In genomic region chr6:89297695-89298351, GRCh38 we compare ENCODE assay signal across 8 cellular contexts. TPM values are rescaled to one million over a fixed set of nuclear protein-coding genes. Genes with fewer than 3 reads are reported as not detected.
DNase-seq lines count a peak whose midpoint lies in the region; ATAC-seq lines count a peak whose summit lies in the region.

No MANE protein-coding gene starts in this region.

- peak overlapping the region; percentile 78 for H3K27ac Mint-ChIP-seq in activated CD4-positive, alpha-beta memory T cell treated with anti-CD3 and anti-CD28 coated beads for 36 hours

- ATAC-seq in GM18508 (IDR thresholded peaks at IDR 0.05; ENCODE audit: insufficient read depth, unreplicated experiment) (peak; percentile 92), HG02759 (IDR thresholded peaks at IDR 0.05; ENCODE audit: unreplicated experiment) (peak; percentile 92), esophagus mucosa (peak; percentile 96)

- H3K27me3 Mint-ChIP-seq in activated CD4-positive, alpha-beta memory T cell treated with anti-CD3 and anti-CD28 coated beads for 36 hours = no peaks in the 10 kb centered on the region

- H3K4me3 Mint-ChIP-seq in activated CD4-positive, alpha-beta memory T cell treated with anti-CD3 and anti-CD28 coated beads for 36 hours = peak overlapping the region; percentile 59

- POLR2A ChIA-PET in activated CD4-positive, alpha-beta memory T cell treated with anti-CD3 and anti-CD28 coated beads for 36 hours (lab: Charles Lee) = interaction anchor here (0.5 to 3.4 kb wide), 5 partner anchors 54 to 217 kb away, joined by 3 to 29 read pairs (median 5); partner anchors contain the start of genes PM20D2, PNRC1 and UBE2J1

- H3K9me3 Mint-ChIP-seq in activated CD4-positive, alpha-beta memory T cell treated with anti-CD3 and anti-CD28 coated beads for 36 hours = peaks cover 2% of the 10 kb centered on the region

- CTCF ChIA-PET in activated CD4-positive, alpha-beta memory T cell treated with anti-CD3 and anti-CD28 coated beads for 36 hours (lab: Charles Lee) = interaction anchor here (1.0 to 3.6 kb wide), 6 partner anchors 16 to 153 kb away, joined by 3 to 15 read pairs (median 5); partner anchors contain the start of gene UBE2J1

- H3K36me3 Mint-ChIP-seq in activated CD4-positive, alpha-beta memory T cell treated with anti-CD3 and anti-CD28 coated beads for 36 hours = no peaks in the 10 kb centered on the region

- peaks cover 26% of the 10 kb centered on the region for H3K4me1 Mint-ChIP-seq in activated CD4-positive, alpha-beta memory T cell treated with anti-CD3 and anti-CD28 coated beads for 36 hours (ENCODE audit: low read depth)

- intact Hi-C loops in activated CD4-positive, alpha-beta memory T cell treated with anti-CD3 and anti-CD28 coated beads for 36 hours (cut with micrococcal nuclease) = loop anchor here (1.0 to 5.0 kb wide), 6 partner anchors 16 to 729 kb away; partner anchors contain the start of genes PNRC1, RRAGD and UBE2J1

- DNase-seq in NCI-H2196 (lab: John Stamatoyannopoulos, UW; ENCODE audit: unreplicated experiment) = peak; percentile 80
- peak; percentile 91 for DNase-seq in activated CD4-positive, alpha-beta memory T cell treated with anti-CD3 and anti-CD28 coated beads for 36 hours
- DNase-seq in pons (ENCODE audit: low spot score) = peak; percentile 11
- DNase-seq in OCI-M2 (lab: John Stamatoyannopoulos, UW; ENCODE audit: unreplicated experiment) = no peak
- DNase-seq in COR-L47 (lab: John Stamatoyannopoulos, UW) = no peak

RNA-seq across cellular contexts. Expression of gene GABRR2, which starts 17.3 kb away (rescaled TPM):
- total RNA-seq in activated CD4-positive, alpha-beta memory T cell treated with anti-CD3 and anti-CD28 coated beads for 36 hours = under 1 TPM; 0.50 to 0.51 TPM
- not detected for total RNA-seq in esophagus mucosa

RNA-seq across cellular contexts. Expression of gene UBE2J1, which starts 54.7 kb away (rescaled TPM):
- 10 to 100 TPM; 23.8 to 24.9 TPM for total RNA-seq in activated CD4-positive, alpha-beta memory T cell treated with anti-CD3 and anti-CD28 coated beads for 36 hours
- total RNA-seq in esophagus mucosa = 22.6 TPM

Comparison
In these comparisons a context has a peak if more than half of its experiments do, and no peak if none do; other contexts are left out.
1. DNase-seq: peak in NCI-H2196 (single experiment), activated CD4-positive, alpha-beta memory T cell treated with anti-CD3 and anti-CD28 coated beads for 36 hours (single experiment) and pons (single experiment); none in OCI-M2 (single experiment) and COR-L47 (single experiment).
2. Peak in every context shown above with its lines, with median percentiles within 50 percentile points of each other: ATAC-seq.